In the genomic region with DNA sequence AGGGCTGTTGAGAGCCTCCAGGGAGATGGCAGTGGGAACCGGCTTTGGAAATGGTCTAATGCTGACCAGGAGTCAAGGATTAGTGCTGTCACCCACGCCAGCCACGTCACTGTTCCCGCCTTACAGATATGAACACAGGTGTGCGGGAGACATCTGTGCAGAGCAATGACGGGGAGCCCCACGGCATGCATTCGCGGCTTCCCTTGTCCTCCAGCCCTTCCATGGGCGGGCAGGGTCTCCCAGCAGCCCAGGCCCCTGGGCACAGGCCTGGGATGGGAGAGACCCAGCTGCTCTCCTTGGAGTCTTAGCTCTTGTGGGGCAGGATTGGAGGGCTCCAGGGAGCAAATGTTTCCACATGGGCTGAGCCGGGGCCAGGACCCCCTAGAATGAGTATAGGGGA, we compare ENCODE assay signal across 23 cellular contexts.
"Had no signal": no experiment of that assay in that cellular context is flagged by ENCODE, and none has a peak within 500 bp of the region (broad histone marks: within the 10 kb centered on the region; RNA-seq: fewer than 3 reads in every experiment).

No MANE protein-coding gene starts in this region.

- H3K36me3 Mint-ChIP-seq: naive thymus-derived CD8-positive, alpha-beta T cell; stimulated activated effector memory CD8-positive, alpha-beta T cell treated with anti-CD3 and anti-CD28 coated beads, Interleukin-12 subunit alpha, Interleukin-12 subunit beta, amount 100 ng/mL, for 72 hours had no signal

- H3K4me3 ChIP-seq: heart right ventricle, hepatocyte, lower lobe of right lung, pancreas, prostate gland, skin epidermis, suprapubic skin, thoracic aorta, tibial artery, upper lobe of right lung had no signal

- H3K4me2 ChIP-seq: hepatocyte had no signal

- DNase-seq: heart right ventricle; kidney glomerular epithelial cell; left cardiac atrium; lower lobe of right lung; mammary epithelial cell; mesenchymal stem cell; naive thymus-derived CD8-positive, alpha-beta T cell; nucleus accumbens; posterior cingulate gyrus; retina; stimulated activated CD4-positive, alpha-beta T cell treated with anti-CD3 and anti-CD28 coated beads, Interleukin-4, amount 100 ng/mL, for 24 hours; stimulated activated naive CD4-positive, alpha-beta T cell; tibial artery; trophoblast cell; upper lobe of right lung had no signal

- H3K36me3 ChIP-seq: heart right ventricle, lower lobe of right lung, pancreas, prostate gland, suprapubic skin, thoracic aorta, tibial artery, upper lobe of right lung had no signal

- H3K4me1 ChIP-seq: lower lobe of right lung, pancreas, prostate gland had no signal

- H3K27ac Mint-ChIP-seq: naive thymus-derived CD8-positive, alpha-beta T cell; stimulated activated effector memory CD8-positive, alpha-beta T cell treated with anti-CD3 and anti-CD28 coated beads, Interleukin-12 subunit alpha, Interleukin-12 subunit beta, amount 100 ng/mL, for 72 hours; stimulated activated naive CD8-positive, alpha-beta T cell treated with anti-CD3 and anti-CD28 coated beads, Interleukin-15, Interleukin-2, amounts not matched to agents 100 ng/mL and 50 ng/mL, for 24 hours had no signal

- H3K4me3 Mint-ChIP-seq: naive thymus-derived CD8-positive, alpha-beta T cell; stimulated activated effector memory CD8-positive, alpha-beta T cell treated with anti-CD3 and anti-CD28 coated beads, Interleukin-12 subunit alpha, Interleukin-12 subunit beta, amount 100 ng/mL, for 72 hours; stimulated activated naive CD8-positive, alpha-beta T cell treated with anti-CD3 and anti-CD28 coated beads, Interleukin-15, Interleukin-2, amounts not matched to agents 100 ng/mL and 50 ng/mL, for 24 hours had no signal

- H3K27ac ChIP-seq: heart right ventricle, hepatocyte, lower lobe of right lung, pancreas, prostate gland, skin epidermis, suprapubic skin, thoracic aorta, tibial artery, upper lobe of right lung had no signal

- H3K9me3 ChIP-seq: lower lobe of right lung, pancreas, prostate gland, suprapubic skin, thoracic aorta, tibial artery, upper lobe of right lung had no signal

- H3K27me3 ChIP-seq: hepatocyte, pancreas, upper lobe of right lung had no signal

- H3K9me3 Mint-ChIP-seq: naive thymus-derived CD8-positive, alpha-beta T cell; stimulated activated effector memory CD8-positive, alpha-beta T cell treated with anti-CD3 and anti-CD28 coated beads, Interleukin-12 subunit alpha, Interleukin-12 subunit beta, amount 100 ng/mL, for 72 hours; stimulated activated naive CD8-positive, alpha-beta T cell treated with anti-CD3 and anti-CD28 coated beads, Interleukin-15, Interleukin-2, amounts not matched to agents 100 ng/mL and 50 ng/mL, for 24 hours had no signal
